ENCODE assay signal across 1 cellular context in the genomic region with DNA sequence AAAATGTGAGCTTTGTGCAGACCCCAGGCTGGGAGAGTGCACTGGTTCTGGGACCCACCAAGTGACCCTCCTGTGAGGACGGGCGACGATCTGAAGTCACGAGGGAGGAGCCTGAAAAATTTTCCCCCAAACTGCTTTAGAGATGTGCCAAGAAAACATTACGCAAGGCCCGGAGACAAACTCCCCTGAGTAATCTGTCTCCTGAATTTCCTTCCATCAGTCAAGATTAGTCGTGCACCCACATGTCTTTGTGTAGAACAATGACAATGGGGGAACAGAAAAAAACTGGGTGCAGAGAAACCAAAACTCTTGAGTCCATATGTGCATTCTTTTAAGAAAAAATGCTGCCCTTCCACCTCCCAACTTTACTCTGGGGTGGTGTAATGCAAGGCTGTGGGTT.
TF ChIP-seq lines count a peak whose summit lies in the region.

No MANE protein-coding gene starts in this region.

TF ChIP-seq in K562, 482 proteins besides CTCF, POLR2A, EP300 and RAD21:
- TF ChIP-seq, protein P1, sequence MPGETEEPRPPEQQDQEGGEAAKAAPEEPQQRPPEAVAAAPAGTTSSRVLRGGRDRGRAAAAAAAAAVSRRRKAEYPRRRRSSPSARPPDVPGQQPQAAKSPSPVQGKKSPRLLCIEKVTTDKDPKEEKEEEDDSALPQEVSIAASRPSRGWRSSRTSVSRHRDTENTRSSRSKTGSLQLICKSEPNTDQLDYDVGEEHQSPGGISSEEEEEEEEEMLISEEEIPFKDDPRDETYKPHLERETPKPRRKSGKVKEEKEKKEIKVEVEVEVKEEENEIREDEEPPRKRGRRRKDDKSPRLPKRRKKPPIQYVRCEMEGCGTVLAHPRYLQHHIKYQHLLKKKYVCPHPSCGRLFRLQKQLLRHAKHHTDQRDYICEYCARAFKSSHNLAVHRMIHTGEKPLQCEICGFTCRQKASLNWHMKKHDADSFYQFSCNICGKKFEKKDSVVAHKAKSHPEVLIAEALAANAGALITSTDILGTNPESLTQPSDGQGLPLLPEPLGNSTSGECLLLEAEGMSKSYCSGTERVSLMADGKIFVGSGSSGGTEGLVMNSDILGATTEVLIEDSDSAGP (CRISPR knock-in tag; IDR thresholded peaks at IDR 0.05): no peak
- TF ChIP-seq CEBPB (tag; IDR thresholded peaks at IDR 0.05) (peak; percentile 67), CEBPG (CRISPR knock-in tag; IDR thresholded peaks at IDR 0.05) (no peak), CEBPG (tag; conservative IDR thresholded peaks at IDR 0.05 in 1 of 2, IDR thresholded peaks at IDR 0.05 in 1 of 2) (peak; percentile 42 to 45; a peak in 1 of 4 replicates)
